8 cellular contexts compared by ENCODE assay signal in genomic region chr20:1893721-1894470, GRCh38. TPM values are rescaled to one million over a fixed set of nuclear protein-coding genes. Genes with fewer than 3 reads are reported as not detected.
DNase-seq lines count a peak whose midpoint lies in the region; TF ChIP-seq lines count a peak whose summit lies in the region.

No MANE protein-coding gene starts in this region.

- H3K36me3 Mint-ChIP-seq in nephron progenitor cell (ENCODE audit: low read depth): no peaks in the 10 kb centered on the region

- no peaks in the 10 kb centered on the region for H3K9me3 Mint-ChIP-seq in nephron progenitor cell

- TF ChIP-seq POLR2A in esophagus muscularis mucosa (IDR thresholded peaks at IDR 0.05; ENCODE audit: low read depth): no peak

- H3K79me2 ChIP-seq in OCI-LY3 (ENCODE audit: low read length): peaks cover 59% of the 10 kb centered on the region

- H3K36me3 ChIP-seq in OCI-LY3 (replicated peaks; ENCODE audit: low read depth, low read length) (no peaks in the 10 kb centered on the region), esophagus muscularis mucosa (peaks cover 0 to 6% (median 0%) of the 10 kb centered on the region in 4 donors)

- H3K27me3 ChIP-seq in OCI-LY3 (ENCODE audit: low read depth, low read length): no peaks in the 10 kb centered on the region
- no peaks in the 10 kb centered on the region for H3K27me3 ChIP-seq in esophagus muscularis mucosa

- no peak overlapping the region for H3K27ac Mint-ChIP-seq in nephron progenitor cell

- no peaks in the 10 kb centered on the region for H4K20me1 ChIP-seq in OCI-LY3 (ENCODE audit: insufficient read depth, low read length)

- no peak for TF ChIP-seq EP300 in esophagus muscularis mucosa (IDR thresholded peaks at IDR 0.05)

- DNase-seq in C1 segment of cervical spinal cord (lab: John Stamatoyannopoulos, UW): peak in 10 of 14 donors; percentile 44 to 81 (median 68)
- no peak for DNase-seq in esophagus muscularis mucosa (ENCODE audit: extremely low spot score)
- peak; percentile 27 for DNase-seq in nephron progenitor cell
- no peak for DNase-seq in foreskin melanocyte
- DNase-seq in DMS79 (lab: John Stamatoyannopoulos, UW): no peak
- DNase-seq in activated CD8-positive, alpha-beta memory T cell treated with anti-CD3 and anti-CD28 coated beads for 24 hours: no peak
- DNase-seq in NCI-H446 treated with DMSO at 0.1 percent for 48 hours (lab: John Stamatoyannopoulos, UW): no peak

- peak overlapping the region; percentile 88 for H3K4me2 ChIP-seq in OCI-LY3 (ENCODE audit: low read length)

- peaks cover 77% of the 10 kb centered on the region for H3K4me1 Mint-ChIP-seq in nephron progenitor cell

- H3K27me3 Mint-ChIP-seq in nephron progenitor cell (ENCODE audit: low read depth, poor library complexity): peaks cover 27% of the 10 kb centered on the region

- H3K9me3 ChIP-seq in OCI-LY3 (ENCODE audit: insufficient read depth, low read length) (no peaks in the 10 kb centered on the region), esophagus muscularis mucosa (no peaks in the 10 kb centered on the region)

- H3K4me3 Mint-ChIP-seq in nephron progenitor cell: peak overlapping the region; percentile 91

- H3K4me3 ChIP-seq in OCI-LY3 (ENCODE audit: low read length) (peak overlapping the region; percentile 83), esophagus muscularis mucosa (peak overlapping the region; percentile 77 to 93 (median 82))

- H3K9ac ChIP-seq in OCI-LY3 (ENCODE audit: low read length): peak overlapping the region; percentile 91

- WGBS in esophagus muscularis mucosa: 25% methylated on average over 40 of the region's 54 CpGs

- TF ChIP-seq CTCF in OCI-LY3 (IDR thresholded peaks at IDR 0.05; ENCODE audit: low read depth, low read length) (no peak), esophagus muscularis mucosa (IDR thresholded peaks at IDR 0.05) (no peak), nephron progenitor cell (IDR thresholded peaks at IDR 0.05) (no peak)

- H3K27ac ChIP-seq in OCI-LY3 (ENCODE audit: low read length) (peak overlapping the region; percentile 88), esophagus muscularis mucosa (replicated peaks in 1 of 4) (peak overlapping the region; percentile 91 to 96 (median 96))

- H3K4me1 ChIP-seq in OCI-LY3 (ENCODE audit: low read length) (peaks cover 38% of the 10 kb centered on the region), esophagus muscularis mucosa (peaks cover 22 to 70% (median 59%) of the 10 kb centered on the region in 4 donors)

- peak overlapping the region; percentile 9; the same call in 1 of the 2 replicates for H2AFZ ChIP-seq in OCI-LY3 (ENCODE audit: low read depth, low read length)

- intact Hi-C loops in esophagus muscularis mucosa (cut with DNase I): loop anchor here (2.0 kb wide), 1 partner anchor 91 kb away; no protein-coding TSS in a partner anchor

RNA-seq across cellular contexts. Expression of gene SIRPA, which starts 1.3 kb away (rescaled TPM):
- 10 to 100 TPM; 19.5 to 39.8 (median 32.5) TPM for total RNA-seq in esophagus muscularis mucosa

Comparison
In these comparisons a context has a peak if more than half of its experiments do, and no peak if none do; other contexts are left out.
1. DNase-seq: peak in C1 segment of cervical spinal cord (10 of 14) and nephron progenitor cell (single experiment); none in esophagus muscularis mucosa (single experiment), foreskin melanocyte (single experiment), DMS79 (single experiment), activated CD8-positive, alpha-beta memory T cell treated with anti-CD3 and anti-CD28 coated beads for 24 hours (single experiment) and NCI-H446 treated with DMSO at 0.1 percent for 48 hours (single experiment).